Comparison of ENCODE assay signal across 22 cellular contexts in the genomic region with DNA sequence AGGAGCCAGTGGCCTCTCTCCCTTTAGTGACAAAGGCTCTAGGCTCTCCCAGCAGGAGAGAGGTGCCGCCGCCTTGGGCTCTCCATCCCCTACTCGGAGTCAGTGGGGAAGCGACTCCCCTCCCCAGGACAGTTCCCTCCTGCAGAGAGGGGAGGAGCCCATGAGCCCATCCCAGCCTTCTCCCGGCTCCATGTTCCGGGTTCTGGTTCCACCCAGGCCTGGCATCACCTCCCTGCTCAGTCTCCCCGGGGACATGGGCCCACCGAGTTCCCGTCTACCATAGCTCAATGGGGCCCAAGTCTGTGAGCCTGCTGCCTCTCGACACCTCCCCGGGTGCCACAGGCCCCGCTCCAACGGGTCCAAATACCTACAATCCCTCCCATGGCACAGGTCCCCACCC.
DNase-seq lines count a peak whose midpoint lies in the region; ATAC-seq, FAIRE-seq and TF ChIP-seq lines count a peak whose summit lies in the region.
"Had no signal": no experiment of that assay in that cellular context is flagged by ENCODE, and none has a peak within 500 bp of the region (broad histone marks: within the 10 kb centered on the region; RNA-seq: fewer than 3 reads in every experiment).

No MANE protein-coding gene starts in this region.

- H3K4me1 ChIP-seq in right cardiac atrium (ENCODE audit: control insufficient read depth, insufficient read depth, low read length) (peaks cover 3% of the 10 kb centered on the region), right atrium auricular region (peaks cover 0 to 29% of the 10 kb centered on the region in 2 donors), kidney (ENCODE audit: control insufficient read depth in 1 of 2, insufficient read depth in 1 of 2, low read depth in 1 of 2, low read length in 2 of 2) (peaks cover 0 to 3% of the 10 kb centered on the region in 2 donors), osteoblast (ENCODE audit: insufficient read depth, low read length) (no peaks in the 10 kb centered on the region)

- H3K36me3 ChIP-seq in right atrium auricular region: no peaks in the 10 kb centered on the region
- no peaks in the 10 kb centered on the region for H3K36me3 ChIP-seq in kidney (ENCODE audit: control insufficient read depth in 1 of 2, insufficient read depth in 2 of 2, low read length in 2 of 2)
- H3K36me3 ChIP-seq in osteoblast (ENCODE audit: insufficient read depth, low read length): no peaks in the 10 kb centered on the region

- FAIRE-seq in kidney (lab: Jason Lieb, UNC): no peak
- FAIRE-seq: A204.1, D721Med, GM12878, GM18507, H54 had no signal

- H3K4me2 ChIP-seq in osteoblast (ENCODE audit: insufficient read depth, low read length): no peak overlapping the region
- H3K4me2 ChIP-seq: BLaER1 treated with 17β-estradiol and CSF1 and Interleukin-3, amounts not matched to agents 10 nM and 100 nM had no signal

- H3K9ac ChIP-seq in kidney (ENCODE audit: low read length in 2 of 2): no peak overlapping the region
- H3K9ac ChIP-seq: BLaER1 treated with 17β-estradiol and CSF1 and Interleukin-3, amounts not matched to agents 10 nM and 100 nM had no signal

- in situ Hi-C loops in GM13976 (cut with MboI; ENCODE audit: low sequenced_read_pairs, unreplicated experiment): no loop called here

- no peak overlapping the region for H3K27ac ChIP-seq in right cardiac atrium (ENCODE audit: low read length)
- peak overlapping the region in 1 of 2 donors; percentile 31 for H3K27ac ChIP-seq in right atrium auricular region
- no peak overlapping the region for H3K27ac ChIP-seq in kidney (ENCODE audit: low read depth in 2 of 2, low read length in 2 of 2)
- H3K27ac ChIP-seq in osteoblast (ENCODE audit: low read depth, low read length): no peak overlapping the region
- H3K27ac ChIP-seq: 22Rv1; BLaER1 treated with 17β-estradiol and CSF1 and Interleukin-3, amounts not matched to agents 10 nM and 100 nM had no signal

- H3K27me3 ChIP-seq in right cardiac atrium (ENCODE audit: control insufficient read depth, insufficient read depth) (no peaks in the 10 kb centered on the region), right atrium auricular region (no peaks in the 10 kb centered on the region), osteoblast (ENCODE audit: insufficient read depth, low read length) (no peaks in the 10 kb centered on the region)
- H3K27me3 ChIP-seq: BLaER1 treated with 17β-estradiol and CSF1 and Interleukin-3, amounts not matched to agents 10 nM and 100 nM had no signal

- peak in 2 of 3 donors; percentile 39 to 49 for DNase-seq in right cardiac atrium
- DNase-seq in right atrium auricular region (ENCODE audit: low spot score): no peak
- DNase-seq in kidney: peak; percentile 53
- peak; percentile 76 for DNase-seq in osteoblast (ENCODE audit: insufficient read length, low spot score, missing footprints)
- DNase-seq in GM13976 (ENCODE audit: low spot score): no peak
- DNase-seq in left lobe of liver (ENCODE audit: low spot score): no peak
- DNase-seq: CD4-positive, alpha-beta T cell; CD8-positive, alpha-beta memory T cell; DMS 273 treated with DMSO at 0.1 percent for 48 hours; DMS79; EL; GDM1; GOT3; HCEC 1CT had no signal

- no peak overlapping the region for H3K4me3 ChIP-seq in right cardiac atrium (ENCODE audit: low read length)
- no peak overlapping the region for H3K4me3 ChIP-seq in right atrium auricular region
- H3K4me3 ChIP-seq in kidney (ENCODE audit: low read length in 2 of 2): no peak overlapping the region
- no peak overlapping the region for H3K4me3 ChIP-seq in osteoblast (ENCODE audit: insufficient read depth, low read length)
- H3K4me3 ChIP-seq: BLaER1 treated with 17β-estradiol and CSF1 and Interleukin-3, amounts not matched to agents 10 nM and 100 nM; GM12878 had no signal

- intact Hi-C loops in right cardiac atrium (cut with DNase I) (loop anchor here in 3 of 4 donors (10.0 kb wide), 2 partner anchors 135 to 145 kb away; a partner anchor contains a TSS), kidney (cut with DNase I) (no loop called here)

- H3K9me3 ChIP-seq in right cardiac atrium (ENCODE audit: control insufficient read depth, low read length): no peaks in the 10 kb centered on the region
- H3K9me3 ChIP-seq in right atrium auricular region: no peaks in the 10 kb centered on the region
- H3K9me3 ChIP-seq in kidney (ENCODE audit: control insufficient read depth in 1 of 2, low read length in 2 of 2): no peaks in the 10 kb centered on the region
- no peaks in the 10 kb centered on the region for H3K9me3 ChIP-seq in osteoblast (ENCODE audit: low read depth, low read length)

- no peak for ATAC-seq in right cardiac atrium
- no peak for ATAC-seq in left lobe of liver
- ATAC-seq in HG02973 (IDR thresholded peaks at IDR 0.05; ENCODE audit: unreplicated experiment): no peak
- ATAC-seq: GM12878 had no signal

- no peaks in the 10 kb centered on the region for H3K79me2 ChIP-seq in osteoblast (ENCODE audit: insufficient read depth, low read length)

- TF ChIP-seq CTCF in right atrium auricular region (IDR thresholded peaks at IDR 0.05) (no peak), kidney (IDR thresholded peaks at IDR 0.05; ENCODE audit: borderline replicate concordance, extremely low read depth, insufficient read depth) (no peak), osteoblast (IDR thresholded peaks at IDR 0.05; ENCODE audit: extremely low read depth, low read depth, low read length) (no peak), GM13976 (IDR thresholded peaks at IDR 0.05; ENCODE audit: borderline replicate concordance, control extremely low read depth, extremely low read depth, insufficient read depth, missing control alignments) (no peak)

- 94% methylated on average over 13 of the region's 13 CpGs for WGBS in right cardiac atrium

- H4K20me1 ChIP-seq in osteoblast (ENCODE audit: insufficient read depth, low read length): no peaks in the 10 kb centered on the region

- H2AFZ ChIP-seq in osteoblast (ENCODE audit: low read length): no peak overlapping the region

Comparison
In these comparisons a context has a peak if more than half of its experiments do, and no peak if none do; other contexts are left out.
1. DNase-seq: peak in right cardiac atrium (2 of 3), kidney (single experiment) and osteoblast (single experiment); none in right atrium auricular region (single experiment), GM13976 (single experiment) and left lobe of liver (single experiment).